8 cellular contexts compared by ENCODE assay signal in the genomic region with DNA sequence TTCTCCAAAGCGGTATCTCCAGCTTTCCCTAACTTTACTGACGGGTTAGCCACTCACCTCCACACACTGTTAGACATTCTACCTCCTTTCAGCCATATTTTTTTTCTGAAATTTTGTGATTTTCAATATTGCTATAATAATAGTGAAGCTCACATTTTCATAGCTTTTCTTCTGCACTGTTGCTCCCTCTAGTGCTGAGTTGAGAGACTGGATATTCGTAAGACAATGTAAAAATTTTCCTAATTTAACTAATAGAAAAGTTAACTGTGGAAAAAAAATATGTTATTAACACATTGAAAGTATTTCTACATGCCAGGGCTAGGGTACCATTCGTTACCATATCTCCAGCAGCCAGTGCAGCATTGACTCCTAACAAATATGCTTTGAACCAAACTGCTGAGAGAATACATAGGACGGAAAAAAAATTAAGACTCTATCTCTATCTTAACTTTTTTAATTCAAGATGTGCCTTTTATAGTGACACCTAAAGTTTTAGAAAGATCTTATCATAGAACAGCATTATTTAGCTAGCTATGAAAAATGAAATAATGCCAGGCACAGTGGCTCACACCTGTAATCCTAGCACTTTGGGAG. TPM values are rescaled to one million over a fixed set of nuclear protein-coding genes. Genes with fewer than 3 reads are reported as not detected.
DNase-seq lines count a peak whose midpoint lies in the region; ATAC-seq and TF ChIP-seq lines count a peak whose summit lies in the region.

No MANE protein-coding gene starts in this region.

- 44% methylated on average over 5 of the region's 5 CpGs for WGBS in right cardiac atrium

- intact Hi-C loops in right cardiac atrium (cut with DNase I): loop anchor here in 3 of 4 donors (5.0 kb wide), 1 partner anchor 293 kb away; no protein-coding TSS in a partner anchor
- intact Hi-C loops in vagina (cut with DNase I): loop anchor here (5.0 kb wide), 1 partner anchor 293 kb away; no protein-coding TSS in a partner anchor

- H3K27me3 ChIP-seq in cardiac muscle cell: peaks cover 9% of the 10 kb centered on the region
- H3K27me3 ChIP-seq in right cardiac atrium (ENCODE audit: control insufficient read depth, insufficient read depth): no peaks in the 10 kb centered on the region
- H3K27me3 ChIP-seq in vagina: no peaks in the 10 kb centered on the region

- DNase-seq in cardiac muscle cell (ENCODE audit: low read depth in 1 of 2, low spot score in 1 of 2) (peak; percentile 15 to 61), right cardiac atrium (no peak), hepatic stellate cell (ENCODE audit: low spot score) (peak; percentile 12), vagina (ENCODE audit: extremely low spot score in 2 of 2) (no peak)
- no peak for DNase-seq in stimulated activated naive CD4-positive, alpha-beta T cell (lab: John Stamatoyannopoulos, UW)

- H3K9me3 ChIP-seq in cardiac muscle cell (ENCODE audit: low read depth) (no peaks in the 10 kb centered on the region), right cardiac atrium (ENCODE audit: control insufficient read depth, low read length) (no peaks in the 10 kb centered on the region), vagina (no peaks in the 10 kb centered on the region)

- H3K4me1 ChIP-seq in cardiac muscle cell (ENCODE audit: low read depth) (no peaks in the 10 kb centered on the region), right cardiac atrium (ENCODE audit: control insufficient read depth, insufficient read depth, low read length) (no peaks in the 10 kb centered on the region), vagina (no peaks in the 10 kb centered on the region)

- peak; percentile 61 for TF ChIP-seq CTCF in cardiac muscle cell (IDR thresholded peaks at IDR 0.05; ENCODE audit: low read depth, low read length)
- peak; percentile 17 to 67 (median 19) for TF ChIP-seq CTCF in vagina (IDR thresholded peaks at IDR 0.05)

- no peak overlapping the region for H3K4me3 ChIP-seq in cardiac muscle cell
- no peak overlapping the region for H3K4me3 ChIP-seq in right cardiac atrium (ENCODE audit: low read length)
- H3K4me3 ChIP-seq in vagina: no peak overlapping the region

- ATAC-seq in right cardiac atrium (no peak), SK-N-SH treated with all-trans-retinoic acid at 6 μM for 48 hours (peak; percentile 67; the same call in 2 of the 3 replicates), HG03045 (IDR thresholded peaks at IDR 0.05; ENCODE audit: unreplicated experiment) (no peak), GM21619 (IDR thresholded peaks at IDR 0.05; ENCODE audit: unreplicated experiment) (no peak)

- H3K36me3 ChIP-seq in cardiac muscle cell (no peaks in the 10 kb centered on the region), vagina (no peaks in the 10 kb centered on the region)

- no peak for TF ChIP-seq POLR2A in vagina (IDR thresholded peaks at IDR 0.05)

- H3K27ac ChIP-seq in cardiac muscle cell: no peak overlapping the region
- no peak overlapping the region for H3K27ac ChIP-seq in right cardiac atrium (ENCODE audit: low read length)
- H3K27ac ChIP-seq in vagina: no peak overlapping the region

TF ChIP-seq in SK-N-SH treated with all-trans-retinoic acid at 6 μM for 48 hours, 23 proteins besides CTCF, POLR2A, EP300 and RAD21 (continues in another document):
- no peak for TF ChIP-seq OSR1 (CRISPR knock-in tag; IDR thresholded peaks at IDR 0.05)
- TF ChIP-seq, protein P1, sequence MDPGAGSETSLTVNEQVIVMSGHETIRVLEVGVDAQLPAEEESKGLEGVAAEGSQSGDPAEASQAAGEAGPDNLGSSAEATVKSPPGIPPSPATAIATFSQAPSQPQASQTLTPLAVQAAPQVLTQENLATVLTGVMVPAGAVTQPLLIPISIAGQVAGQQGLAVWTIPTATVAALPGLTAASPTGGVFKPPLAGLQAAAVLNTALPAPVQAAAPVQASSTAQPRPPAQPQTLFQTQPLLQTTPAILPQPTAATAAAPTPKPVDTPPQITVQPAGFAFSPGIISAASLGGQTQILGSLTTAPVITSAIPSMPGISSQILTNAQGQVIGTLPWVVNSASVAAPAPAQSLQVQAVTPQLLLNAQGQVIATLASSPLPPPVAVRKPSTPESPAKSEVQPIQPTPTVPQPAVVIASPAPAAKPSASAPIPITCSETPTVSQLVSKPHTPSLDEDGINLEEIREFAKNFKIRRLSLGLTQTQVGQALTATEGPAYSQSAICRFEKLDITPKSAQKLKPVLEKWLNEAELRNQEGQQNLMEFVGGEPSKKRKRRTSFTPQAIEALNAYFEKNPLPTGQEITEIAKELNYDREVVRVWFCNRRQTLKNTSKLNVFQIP (CRISPR knock-in tag; IDR thresholded peaks at IDR 0.05; ENCODE audit: borderline replicate concordance, low read depth): no peak
- no peak for TF ChIP-seq PPARA (CRISPR knock-in tag; IDR thresholded peaks at IDR 0.05; ENCODE audit: borderline replicate concordance)
- no peak for TF ChIP-seq ZFP30 (CRISPR knock-in tag; IDR thresholded peaks at IDR 0.05)
- no peak for TF ChIP-seq ESRRG (CRISPR knock-in tag; IDR thresholded peaks at IDR 0.05)
- no peak for TF ChIP-seq RARB (CRISPR knock-in tag; IDR thresholded peaks at IDR 0.05)
- no peak for TF ChIP-seq ZNF70 (CRISPR knock-in tag; IDR thresholded peaks at IDR 0.05)
- TF ChIP-seq TCF4 (CRISPR knock-in tag; IDR thresholded peaks at IDR 0.05; ENCODE audit: borderline replicate concordance): no peak
- TF ChIP-seq TOX (CRISPR knock-in tag; IDR thresholded peaks at IDR 0.05; ENCODE audit: borderline replicate concordance): no peak
- TF ChIP-seq SNAI2 (CRISPR knock-in tag; IDR thresholded peaks at IDR 0.05): no peak
- TF ChIP-seq ZC3H10 (CRISPR knock-in tag; IDR thresholded peaks at IDR 0.05): no peak
- TF ChIP-seq, protein P2, sequence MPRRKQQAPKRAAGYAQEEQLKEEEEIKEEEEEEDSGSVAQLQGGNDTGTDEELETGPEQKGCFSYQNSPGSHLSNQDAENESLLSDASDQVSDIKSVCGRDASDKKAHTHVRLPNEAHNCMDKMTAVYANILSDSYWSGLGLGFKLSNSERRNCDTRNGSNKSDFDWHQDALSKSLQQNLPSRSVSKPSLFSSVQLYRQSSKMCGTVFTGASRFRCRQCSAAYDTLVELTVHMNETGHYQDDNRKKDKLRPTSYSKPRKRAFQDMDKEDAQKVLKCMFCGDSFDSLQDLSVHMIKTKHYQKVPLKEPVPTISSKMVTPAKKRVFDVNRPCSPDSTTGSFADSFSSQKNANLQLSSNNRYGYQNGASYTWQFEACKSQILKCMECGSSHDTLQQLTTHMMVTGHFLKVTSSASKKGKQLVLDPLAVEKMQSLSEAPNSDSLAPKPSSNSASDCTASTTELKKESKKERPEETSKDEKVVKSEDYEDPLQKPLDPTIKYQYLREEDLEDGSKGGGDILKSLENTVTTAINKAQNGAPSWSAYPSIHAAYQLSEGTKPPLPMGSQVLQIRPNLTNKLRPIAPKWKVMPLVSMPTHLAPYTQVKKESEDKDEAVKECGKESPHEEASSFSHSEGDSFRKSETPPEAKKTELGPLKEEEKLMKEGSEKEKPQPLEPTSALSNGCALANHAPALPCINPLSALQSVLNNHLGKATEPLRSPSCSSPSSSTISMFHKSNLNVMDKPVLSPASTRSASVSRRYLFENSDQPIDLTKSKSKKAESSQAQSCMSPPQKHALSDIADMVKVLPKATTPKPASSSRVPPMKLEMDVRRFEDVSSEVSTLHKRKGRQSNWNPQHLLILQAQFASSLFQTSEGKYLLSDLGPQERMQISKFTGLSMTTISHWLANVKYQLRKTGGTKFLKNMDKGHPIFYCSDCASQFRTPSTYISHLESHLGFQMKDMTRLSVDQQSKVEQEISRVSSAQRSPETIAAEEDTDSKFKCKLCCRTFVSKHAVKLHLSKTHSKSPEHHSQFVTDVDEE (CRISPR knock-in tag; IDR thresholded peaks at IDR 0.05): no peak
- no peak for TF ChIP-seq ZNF565 (CRISPR knock-in tag; conservative IDR thresholded peaks at IDR 0.05; ENCODE audit: low read depth)
- TF ChIP-seq ZFP3 (CRISPR knock-in tag; IDR thresholded peaks at IDR 0.05): no peak
- TF ChIP-seq ARNTL (CRISPR knock-in tag; IDR thresholded peaks at IDR 0.05; ENCODE audit: borderline replicate concordance, low read depth): no peak
- no peak for TF ChIP-seq GLIS3 (CRISPR knock-in tag; IDR thresholded peaks at IDR 0.05)
- TF ChIP-seq, protein P3, sequence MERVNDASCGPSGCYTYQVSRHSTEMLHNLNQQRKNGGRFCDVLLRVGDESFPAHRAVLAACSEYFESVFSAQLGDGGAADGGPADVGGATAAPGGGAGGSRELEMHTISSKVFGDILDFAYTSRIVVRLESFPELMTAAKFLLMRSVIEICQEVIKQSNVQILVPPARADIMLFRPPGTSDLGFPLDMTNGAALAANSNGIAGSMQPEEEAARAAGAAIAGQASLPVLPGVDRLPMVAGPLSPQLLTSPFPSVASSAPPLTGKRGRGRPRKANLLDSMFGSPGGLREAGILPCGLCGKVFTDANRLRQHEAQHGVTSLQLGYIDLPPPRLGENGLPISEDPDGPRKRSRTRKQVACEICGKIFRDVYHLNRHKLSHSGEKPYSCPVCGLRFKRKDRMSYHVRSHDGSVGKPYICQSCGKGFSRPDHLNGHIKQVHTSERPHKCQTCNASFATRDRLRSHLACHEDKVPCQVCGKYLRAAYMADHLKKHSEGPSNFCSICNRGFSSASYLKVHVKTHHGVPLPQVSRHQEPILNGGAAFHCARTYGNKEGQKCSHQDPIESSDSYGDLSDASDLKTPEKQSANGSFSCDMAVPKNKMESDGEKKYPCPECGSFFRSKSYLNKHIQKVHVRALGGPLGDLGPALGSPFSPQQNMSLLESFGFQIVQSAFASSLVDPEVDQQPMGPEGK (CRISPR knock-in tag; IDR thresholded peaks at IDR 0.05; ENCODE audit: borderline replicate concordance): no peak
- TF ChIP-seq, protein P4, sequence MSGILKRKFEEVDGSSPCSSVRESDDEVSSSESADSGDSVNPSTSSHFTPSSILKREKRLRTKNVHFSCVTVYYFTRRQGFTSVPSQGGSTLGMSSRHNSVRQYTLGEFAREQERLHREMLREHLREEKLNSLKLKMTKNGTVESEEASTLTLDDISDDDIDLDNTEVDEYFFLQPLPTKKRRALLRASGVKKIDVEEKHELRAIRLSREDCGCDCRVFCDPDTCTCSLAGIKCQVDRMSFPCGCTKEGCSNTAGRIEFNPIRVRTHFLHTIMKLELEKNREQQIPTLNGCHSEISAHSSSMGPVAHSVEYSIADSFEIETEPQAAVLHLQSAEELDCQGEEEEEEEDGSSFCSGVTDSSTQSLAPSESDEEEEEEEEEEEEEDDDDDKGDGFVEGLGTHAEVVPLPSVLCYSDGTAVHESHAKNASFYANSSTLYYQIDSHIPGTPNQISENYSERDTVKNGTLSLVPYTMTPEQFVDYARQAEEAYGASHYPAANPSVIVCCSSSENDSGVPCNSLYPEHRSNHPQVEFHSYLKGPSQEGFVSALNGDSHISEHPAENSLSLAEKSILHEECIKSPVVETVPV (CRISPR knock-in tag; IDR thresholded peaks at IDR 0.05): no peak

RNA-seq across cellular contexts. Expression of a gene that starts 48.7 kb away (rescaled TPM):
- total RNA-seq in cardiac muscle cell (0.48 and 0.67 TPM in 2 replicates), right cardiac atrium (10 to 100 TPM; 46.5 to 67.8 (median 56.7) TPM), vagina (24.6 TPM)
- polyA plus RNA-seq in cardiac muscle cell (0.22 and 0.49 TPM in 2 replicates), right cardiac atrium (12.1 TPM)

RNA-seq across cellular contexts. Expression of a gene that starts 56.1 kb away (rescaled TPM):
- total RNA-seq in cardiac muscle cell (26.1 and 32.7 TPM in 2 replicates), right cardiac atrium (10 to 100 TPM; 43.2 to 60.0 (median 45.7) TPM), vagina (25.3 TPM)
- polyA plus RNA-seq in cardiac muscle cell (76.0 and 82.7 TPM in 2 replicates), right cardiac atrium (50.0 TPM)

Comparison
In these comparisons a context has a peak if more than half of its experiments do, and no peak if none do; other contexts are left out.
1. DNase-seq: peak in cardiac muscle cell (2 of 2) and hepatic stellate cell (single experiment); none in right cardiac atrium (0 of 3), vagina (0 of 2) and stimulated activated naive CD4-positive, alpha-beta T cell (0 of 6).
2. RNA of a gene that starts 48.7 kb away (total RNA-seq): 46.5 to 67.8 TPM in right cardiac atrium and 24.6 TPM in vagina (single experiment); 0.48 to 0.67 TPM in cardiac muscle cell; every median in the first group is over 10 times any median in the second.